Comparison of ENCODE assay signal across 21 cellular contexts in the genomic region with DNA sequence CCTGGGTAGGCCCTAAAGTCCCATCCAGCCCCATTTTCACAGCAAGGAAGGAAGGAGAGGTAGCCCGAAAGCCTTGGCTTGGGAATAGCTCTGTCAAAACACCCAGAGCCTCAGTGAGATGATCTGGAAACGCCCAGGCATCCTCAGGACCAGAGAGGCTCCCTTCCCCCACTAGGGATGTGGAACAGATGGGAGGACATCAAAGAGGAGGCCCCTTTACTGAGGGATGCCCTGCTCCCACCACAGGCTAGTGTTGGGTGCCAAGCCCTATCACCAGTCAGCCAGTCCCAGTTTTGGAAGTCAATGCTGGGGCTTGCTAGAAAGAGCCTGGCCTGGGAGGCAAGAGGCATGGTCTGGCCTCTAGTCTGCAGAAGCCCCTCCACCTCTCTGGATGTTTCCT. TPM values are rescaled to one million over a fixed set of nuclear protein-coding genes. Genes with fewer than 3 reads are reported as not detected.
A peak's percentile ranks its signal among the peaks of the same experiment; 100 is the strongest.
DNase-seq lines count a peak whose midpoint lies in the region; ATAC-seq lines count a peak whose summit lies in the region.
"Had no signal": no experiment of that assay in that cellular context is flagged by ENCODE, and none has a peak within 500 bp of the region (broad histone marks: within the 10 kb centered on the region; RNA-seq: fewer than 3 reads in every experiment).

No MANE protein-coding gene starts in this region.

- ATAC-seq in GM18520 (IDR thresholded peaks at IDR 0.05; ENCODE audit: unreplicated experiment) = no peak
- ATAC-seq: A549, GM12878, PC-3 had no signal

- DNase-seq in activated CD8-positive, alpha-beta memory T cell treated with anti-CD3 and anti-CD28 coated beads for 24 hours = peak; percentile 44
- no peak for DNase-seq in activated CD8-positive, alpha-beta memory T cell treated with anti-CD3 and anti-CD28 coated beads, Interleukin-2, amount 50 U/mL, for 48 hours
- DNase-seq in NCI-H2171 treated with DMSO at 0.1 percent for 48 hours (lab: John Stamatoyannopoulos, UW) = peak; percentile 66
- DNase-seq in mesenteric fat pad (ENCODE audit: low spot score) = peak; percentile 37
- no peak for DNase-seq in T-helper 9 cell
- DNase-seq: Caco-2; CD4-positive, alpha-beta T cell; DMS53; EL; H9; MV-4-11; NCI-H1694 treated with DMSO at 0.1 percent for 48 hours; NCI-H2227 treated with DMSO at 0.1 percent for 48 hours; PC-3; RPMI8226; SHP77 treated with DMSO at 0.1 percent for 48 hours had no signal

- peak overlapping the region; percentile 42 for H3K27ac ChIP-seq in temporal lobe (ENCODE audit: low read depth, low read length)
- H3K27ac ChIP-seq: A549, KMS-11 had no signal

RNA-seq across cellular contexts. Expression of gene TPPP3, which starts 4.7 kb away (rescaled TPM):
- total RNA-seq in mesenteric fat pad (4.8 TPM), temporal lobe (4.4 TPM)
- total RNA-seq: CD4-positive, alpha-beta T cell; GM12878; PC-3 had no signal

RNA-seq across cellular contexts. Expression of gene ZDHHC1, which starts 27.7 kb away (rescaled TPM):
- total RNA-seq in mesenteric fat pad (9.5 TPM), temporal lobe (2.7 TPM)

RNA-seq across cellular contexts. Expression of gene HSD11B2, which starts 42.3 kb away (rescaled TPM):
- 0.71 TPM for total RNA-seq in mesenteric fat pad
- not detected for total RNA-seq in temporal lobe
- total RNA-seq: CD4-positive, alpha-beta T cell had no signal

Comparison
In these comparisons a context has a peak if more than half of its experiments do, and no peak if none do; other contexts are left out.
1. DNase-seq: peak in activated CD8-positive, alpha-beta memory T cell treated with anti-CD3 and anti-CD28 coated beads for 24 hours (single experiment), NCI-H2171 treated with DMSO at 0.1 percent for 48 hours (single experiment) and mesenteric fat pad (single experiment); none in activated CD8-positive, alpha-beta memory T cell treated with anti-CD3 and anti-CD28 coated beads, Interleukin-2, amount 50 U/mL, for 48 hours (single experiment) and T-helper 9 cell (single experiment).